In genomic region chr2:113282747-113283533, GRCh38 we compare ENCODE assay signal across 8 cellular contexts. TPM values are rescaled to one million over a fixed set of nuclear protein-coding genes. Genes with fewer than 3 reads are reported as not detected.
DNase-seq lines count a peak whose midpoint lies in the region; ATAC-seq, FAIRE-seq and TF ChIP-seq lines count a peak whose summit lies in the region.

No MANE protein-coding gene starts in this region.

- ATAC-seq in HG03571 (IDR thresholded peaks at IDR 0.05; ENCODE audit: unreplicated experiment) (no peak), GM19351 (IDR thresholded peaks at IDR 0.05; ENCODE audit: unreplicated experiment) (no peak), GM18498 (IDR thresholded peaks at IDR 0.05; ENCODE audit: unreplicated experiment) (no peak)

- no peak for TF ChIP-seq POLR2A in H54 (IDR thresholded peaks at IDR 0.05; ENCODE audit: low read depth, low read length)

- POLR2A ChIA-PET in RWPE1 (lab: Yijun Ruan, JAX; ENCODE audit: low non-redundant PET): no interaction called here

- no peak for FAIRE-seq in H54 (lab: Jason Lieb, UNC)

- peak; percentile 48 for TF ChIP-seq CTCF in RWPE1 (conservative IDR thresholded peaks at IDR 0.05; ENCODE audit: low read depth)

- intact Hi-C loops in head of caudate nucleus (cut with DNase I): no loop called here

- H3K27ac ChIP-seq in RWPE1: peak overlapping the region; percentile 99

- DNase-seq in H54 (ENCODE audit: insufficient read length, low spot score) (peak; percentile 62), RWPE1 (ENCODE audit: low spot score) (peak; percentile 73), head of caudate nucleus (peak in 41 of 42 donors; percentile 13 to 80 (median 50)), renal cortical epithelial cell (ENCODE audit: low read depth) (peak; percentile 97), RPMI8226 (no peak)

- CTCF ChIA-PET in RWPE1 (lab: Yijun Ruan, JAX): interaction anchor here (0.6 to 0.7 kb wide), 2 partner anchors 36 to 79 kb away, joined by 3 read pairs; no protein-coding TSS in a partner anchor

RNA-seq across cellular contexts. Expression of gene PAX8, which starts 4.2 kb away (rescaled TPM):
- total RNA-seq in renal cortical epithelial cell: 86.5 and 273 TPM in 2 replicates
